In genomic region chr12:116160883-116161458, GRCh38 we compare ENCODE assay signal across 1 cellular context.
TF ChIP-seq lines count a peak whose summit lies in the region.

No MANE protein-coding gene starts in this region.

TF ChIP-seq in H1, 55 proteins besides CTCF, POLR2A, EP300 and RAD21:
- TF ChIP-seq CBX8 (IDR thresholded peaks at IDR 0.05; ENCODE audit: borderline replicate concordance, low read depth, low read length), result no peak
- TF ChIP-seq POU5F1 (IDR thresholded peaks at IDR 0.05; ENCODE audit: low read depth, low read length), result no peak
- no peak for TF ChIP-seq RNF2 (IDR thresholded peaks at IDR 0.05; ENCODE audit: borderline replicate concordance, low read depth, low read length, missing control alignments, poor library complexity, severe bottlenecking)
- no peak for TF ChIP-seq EGR1 (IDR thresholded peaks at IDR 0.05; ENCODE audit: borderline replicate concordance, low read depth, low read length)
- no peak for TF ChIP-seq TBP (IDR thresholded peaks at IDR 0.05; ENCODE audit: low read depth, low read length)
- no peak for TF ChIP-seq HDAC2 (IDR thresholded peaks at IDR 0.05; ENCODE audit: borderline replicate concordance in 1 of 2, low read depth in 2 of 2, low read length in 2 of 2)
